ENCODE assay signal across 21 cellular contexts in genomic region chr3:26091096-26091495, GRCh38.
DNase-seq lines count a peak whose midpoint lies in the region; ATAC-seq and TF ChIP-seq lines count a peak whose summit lies in the region.
"Had no signal": no experiment of that assay in that cellular context is flagged by ENCODE, and none has a peak within 500 bp of the region (broad histone marks: within the 10 kb centered on the region; RNA-seq: fewer than 3 reads in every experiment).

No MANE protein-coding gene starts in this region.

- no peaks in the 10 kb centered on the region for H3K27me3 Mint-ChIP-seq in nephron (ENCODE audit: low read depth)

- peak; percentile 53 for DNase-seq in G401 (ENCODE audit: low spot score)
- peak; percentile 21 for DNase-seq in NCI-H345 (lab: John Stamatoyannopoulos, UW)
- no peak for DNase-seq in esophagus muscularis mucosa (ENCODE audit: extremely low spot score)
- DNase-seq in colonic mucosa = no peak
- DNase-seq: BE2C, EL, GM23248, KG1, NCI-H1092 treated with DMSO at 0.1 percent for 48 hours, NCI-H2029 treated with DMSO at 0.1 percent for 48 hours, NCI-H2171 treated with DMSO at 0.1 percent for 48 hours, NCI-H446 treated with DMSO at 0.1 percent for 48 hours, NCI-H526 treated with DMSO at 0.1 percent for 48 hours, PC-9, RPMI8226, SIG-M5, SK-N-SH had no signal

- H3K27ac Mint-ChIP-seq in nephron = peak overlapping the region; percentile 62 to 80 (median 74)

- H3K27me3 ChIP-seq in esophagus muscularis mucosa = no peaks in the 10 kb centered on the region
- no peaks in the 10 kb centered on the region for H3K27me3 ChIP-seq in colonic mucosa
- H3K27me3 ChIP-seq: BE2C had no signal

- H3K4me1 ChIP-seq in esophagus muscularis mucosa (peaks cover 11 to 16% (median 14%) of the 10 kb centered on the region in 4 donors), colonic mucosa (no peaks in the 10 kb centered on the region)
- H3K4me1 ChIP-seq: BE2C, HAP-1 had no signal

- TF ChIP-seq CTCF in esophagus muscularis mucosa (IDR thresholded peaks at IDR 0.05) = no peak
- no peak for TF ChIP-seq CTCF in nephron (IDR thresholded peaks at IDR 0.05; ENCODE audit: unreplicated experiment in 3 of 3)
- TF ChIP-seq CTCF in colonic mucosa (IDR thresholded peaks at IDR 0.05) = no peak

- intact Hi-C loops in esophagus muscularis mucosa (cut with DNase I) = no loop called here
- intact Hi-C loops in colonic mucosa (cut with DNase I) = no loop called here

- H3K4me1 Mint-ChIP-seq in nephron = peaks cover 13% of the 10 kb centered on the region

- in situ Hi-C loops in G401 (cut with HindIII; ENCODE audit: low sequenced_read_pairs) = no loop called here

- TF ChIP-seq POLR2A in esophagus muscularis mucosa (IDR thresholded peaks at IDR 0.05; ENCODE audit: low read depth) = no peak

- H3K4me3 ChIP-seq in esophagus muscularis mucosa = no peak overlapping the region
- no peak overlapping the region for H3K4me3 ChIP-seq in colonic mucosa
- H3K4me3 ChIP-seq: GM23248, HAP-1, PC-9 had no signal

- H3K36me3 ChIP-seq in esophagus muscularis mucosa (no peaks in the 10 kb centered on the region), colonic mucosa (no peaks in the 10 kb centered on the region)
- H3K36me3 ChIP-seq: BE2C, HAP-1 had no signal

- TF ChIP-seq EP300 in esophagus muscularis mucosa (IDR thresholded peaks at IDR 0.05) = no peak

- H3K36me3 Mint-ChIP-seq in nephron (ENCODE audit: low read depth) = peaks cover 19% of the 10 kb centered on the region

- H3K9ac ChIP-seq in colonic mucosa (ENCODE audit: low read depth in 2 of 2, low read length in 2 of 2) = no peak overlapping the region
- H3K9ac ChIP-seq: GM23248, SK-N-SH had no signal

- H3K9me3 ChIP-seq in esophagus muscularis mucosa (peaks cover 0 to 12% (median 8%) of the 10 kb centered on the region in 4 donors), colonic mucosa (no peaks in the 10 kb centered on the region)
- H3K9me3 ChIP-seq: BE2C, SK-N-SH had no signal

- H3K9me3 Mint-ChIP-seq in nephron = peaks cover 42% of the 10 kb centered on the region

- H3K4me3 Mint-ChIP-seq in nephron = no peak overlapping the region

- ATAC-seq in GM18907 (IDR thresholded peaks at IDR 0.05; ENCODE audit: unreplicated experiment) = no peak
- no peak for ATAC-seq in HG03565 (IDR thresholded peaks at IDR 0.05; ENCODE audit: unreplicated experiment)

- peak overlapping the region; percentile 13 to 57 (median 30) for H3K27ac ChIP-seq in esophagus muscularis mucosa (replicated peaks in 1 of 4)
- no peak overlapping the region for H3K27ac ChIP-seq in colonic mucosa
- H3K27ac ChIP-seq: GM23248, PC-9 had no signal

Comparison
In these comparisons a context has a peak if more than half of its experiments do, and no peak if none do; other contexts are left out.
1. DNase-seq: peak in G401 (single experiment) and NCI-H345 (single experiment); none in esophagus muscularis mucosa (single experiment) and colonic mucosa (single experiment).